1 cellular context compared by ENCODE assay signal in the genomic region with DNA sequence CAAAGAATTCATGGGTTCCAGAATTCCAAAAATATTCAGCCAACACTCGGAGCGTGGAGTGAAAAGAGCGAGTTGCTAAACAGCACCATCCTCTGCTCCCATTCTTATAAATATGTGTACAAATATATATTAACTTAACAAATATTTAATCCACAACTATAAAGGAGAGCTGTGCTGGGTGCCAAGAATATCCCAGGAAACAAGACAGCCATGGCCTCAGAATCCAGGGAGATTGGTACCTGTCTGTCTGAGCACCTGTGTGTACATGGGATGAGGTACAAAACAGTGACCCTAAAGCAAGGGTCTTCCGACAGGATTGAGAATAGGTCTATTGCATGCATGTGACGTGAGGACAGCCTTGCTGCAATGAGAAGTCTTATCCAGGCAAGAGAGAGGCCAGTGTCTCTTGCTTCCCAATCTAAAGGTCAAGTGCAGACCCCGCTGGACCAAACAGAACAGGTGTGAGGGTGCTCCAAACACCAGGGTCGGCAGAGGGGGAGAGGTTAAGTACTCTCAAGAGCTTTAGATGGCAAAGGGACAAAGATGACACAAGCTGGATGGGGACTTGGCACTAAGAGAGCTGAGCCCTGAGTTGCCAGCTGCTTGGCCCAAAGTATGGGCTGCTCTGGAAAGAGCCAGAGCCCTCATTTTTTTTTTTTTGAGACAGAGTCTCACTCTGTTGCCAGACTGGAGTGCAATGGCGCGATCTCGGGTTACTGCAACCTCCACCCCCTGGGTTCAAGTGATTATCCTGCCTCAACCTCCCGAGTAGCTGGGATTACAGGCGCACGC.
TF ChIP-seq lines count a peak whose summit lies in the region.

No MANE protein-coding gene starts in this region.

TF ChIP-seq in SK-N-SH, 30 proteins besides CTCF, POLR2A, EP300 and RAD21 (continued from another document):
- TF ChIP-seq, protein P1, sequence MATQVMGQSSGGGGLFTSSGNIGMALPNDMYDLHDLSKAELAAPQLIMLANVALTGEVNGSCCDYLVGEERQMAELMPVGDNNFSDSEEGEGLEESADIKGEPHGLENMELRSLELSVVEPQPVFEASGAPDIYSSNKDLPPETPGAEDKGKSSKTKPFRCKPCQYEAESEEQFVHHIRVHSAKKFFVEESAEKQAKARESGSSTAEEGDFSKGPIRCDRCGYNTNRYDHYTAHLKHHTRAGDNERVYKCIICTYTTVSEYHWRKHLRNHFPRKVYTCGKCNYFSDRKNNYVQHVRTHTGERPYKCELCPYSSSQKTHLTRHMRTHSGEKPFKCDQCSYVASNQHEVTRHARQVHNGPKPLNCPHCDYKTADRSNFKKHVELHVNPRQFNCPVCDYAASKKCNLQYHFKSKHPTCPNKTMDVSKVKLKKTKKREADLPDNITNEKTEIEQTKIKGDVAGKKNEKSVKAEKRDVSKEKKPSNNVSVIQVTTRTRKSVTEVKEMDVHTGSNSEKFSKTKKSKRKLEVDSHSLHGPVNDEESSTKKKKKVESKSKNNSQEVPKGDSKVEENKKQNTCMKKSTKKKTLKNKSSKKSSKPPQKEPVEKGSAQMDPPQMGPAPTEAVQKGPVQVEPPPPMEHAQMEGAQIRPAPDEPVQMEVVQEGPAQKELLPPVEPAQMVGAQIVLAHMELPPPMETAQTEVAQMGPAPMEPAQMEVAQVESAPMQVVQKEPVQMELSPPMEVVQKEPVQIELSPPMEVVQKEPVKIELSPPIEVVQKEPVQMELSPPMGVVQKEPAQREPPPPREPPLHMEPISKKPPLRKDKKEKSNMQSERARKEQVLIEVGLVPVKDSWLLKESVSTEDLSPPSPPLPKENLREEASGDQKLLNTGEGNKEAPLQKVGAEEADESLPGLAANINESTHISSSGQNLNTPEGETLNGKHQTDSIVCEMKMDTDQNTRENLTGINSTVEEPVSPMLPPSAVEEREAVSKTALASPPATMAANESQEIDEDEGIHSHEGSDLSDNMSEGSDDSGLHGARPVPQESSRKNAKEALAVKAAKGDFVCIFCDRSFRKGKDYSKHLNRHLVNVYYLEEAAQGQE (IDR thresholded peaks at IDR 0.05; ENCODE audit: low read depth, low read length), result no peak
- no peak for TF ChIP-seq MEF2A (IDR thresholded peaks at IDR 0.05; ENCODE audit: borderline replicate concordance, low read depth)
- TF ChIP-seq RFX5 (IDR thresholded peaks at IDR 0.05; ENCODE audit: low read length), result no peak
- no peak for TF ChIP-seq FOXJ3 (CRISPR knock-in tag; IDR thresholded peaks at IDR 0.05)
- TF ChIP-seq FOXM1 (IDR thresholded peaks at IDR 0.05; ENCODE audit: low read depth), result no peak
- TF ChIP-seq, protein P2, sequence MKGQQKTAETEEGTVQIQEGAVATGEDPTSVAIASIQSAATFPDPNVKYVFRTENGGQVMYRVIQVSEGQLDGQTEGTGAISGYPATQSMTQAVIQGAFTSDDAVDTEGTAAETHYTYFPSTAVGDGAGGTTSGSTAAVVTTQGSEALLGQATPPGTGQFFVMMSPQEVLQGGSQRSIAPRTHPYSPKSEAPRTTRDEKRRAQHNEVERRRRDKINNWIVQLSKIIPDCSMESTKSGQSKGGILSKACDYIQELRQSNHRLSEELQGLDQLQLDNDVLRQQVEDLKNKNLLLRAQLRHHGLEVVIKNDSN (IDR thresholded peaks at IDR 0.05; ENCODE audit: borderline replicate concordance, low read depth), result no peak
- no peak for TF ChIP-seq NFIC (IDR thresholded peaks at IDR 0.05; ENCODE audit: borderline replicate concordance)
- TF ChIP-seq, protein P3, sequence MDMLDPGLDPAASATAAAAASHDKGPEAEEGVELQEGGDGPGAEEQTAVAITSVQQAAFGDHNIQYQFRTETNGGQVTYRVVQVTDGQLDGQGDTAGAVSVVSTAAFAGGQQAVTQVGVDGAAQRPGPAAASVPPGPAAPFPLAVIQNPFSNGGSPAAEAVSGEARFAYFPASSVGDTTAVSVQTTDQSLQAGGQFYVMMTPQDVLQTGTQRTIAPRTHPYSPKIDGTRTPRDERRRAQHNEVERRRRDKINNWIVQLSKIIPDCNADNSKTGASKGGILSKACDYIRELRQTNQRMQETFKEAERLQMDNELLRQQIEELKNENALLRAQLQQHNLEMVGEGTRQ (IDR thresholded peaks at IDR 0.05; ENCODE audit: borderline replicate concordance, low read depth, low read length), result no peak
